Comparison of ENCODE assay signal across 12 cellular contexts in the genomic region with DNA sequence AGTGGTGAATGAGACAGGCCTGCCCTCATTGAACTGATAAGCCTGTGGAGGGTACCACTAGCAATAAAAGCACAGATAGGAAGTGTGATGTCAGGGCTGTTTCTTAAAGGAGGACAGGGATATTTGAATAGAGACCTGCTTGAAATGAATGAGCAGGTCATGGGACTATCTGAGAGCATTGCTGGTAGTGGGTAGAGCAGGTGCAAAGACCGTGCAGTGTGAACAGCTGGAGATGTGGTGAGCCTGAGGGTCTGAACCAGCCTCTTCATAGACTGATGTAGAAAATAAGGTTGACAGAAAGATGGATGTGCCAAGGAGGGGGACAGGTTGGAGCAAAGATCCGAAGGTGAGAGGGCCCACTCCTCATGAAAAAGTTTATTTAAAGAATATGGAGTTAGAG. TPM values are rescaled to one million over a fixed set of nuclear protein-coding genes. Genes with fewer than 3 reads are reported as not detected.
A peak's percentile ranks its signal among the peaks of the same experiment; 100 is the strongest.
DNase-seq lines count a peak whose midpoint lies in the region; ATAC-seq, FAIRE-seq and TF ChIP-seq lines count a peak whose summit lies in the region.
"Had no signal": no experiment of that assay in that cellular context is flagged by ENCODE, and none has a peak within 500 bp of the region (broad histone marks: within the 10 kb centered on the region; RNA-seq: fewer than 3 reads in every experiment).

No MANE protein-coding gene starts in this region.

- H3K4me3 ChIP-seq in pancreas = no peak overlapping the region
- H3K4me3 ChIP-seq: adrenal gland, mucosa of descending colon had no signal

- intact Hi-C loops in pancreas (cut with DNase I) = no loop called here

- ATAC-seq in GM18909 (IDR thresholded peaks at IDR 0.05; ENCODE audit: poor library complexity, unreplicated experiment) (peak; percentile 39), HG02678 (IDR thresholded peaks at IDR 0.05; ENCODE audit: unreplicated experiment) (peak; percentile 43), HG03520 (IDR thresholded peaks at IDR 0.05; ENCODE audit: unreplicated experiment) (peak; percentile 34), HG03175 (IDR thresholded peaks at IDR 0.05; ENCODE audit: unreplicated experiment) (no peak), pancreas (no peak)
- ATAC-seq: mucosa of descending colon had no signal

- H3K27me3 ChIP-seq in pancreas = no peaks in the 10 kb centered on the region
- H3K27me3 ChIP-seq: adrenal gland had no signal

- H3K9me3 ChIP-seq in pancreas = no peaks in the 10 kb centered on the region
- H3K9me3 ChIP-seq: adrenal gland, mucosa of descending colon had no signal

- TF ChIP-seq CTCF in GM10266 (IDR thresholded peaks at IDR 0.05; ENCODE audit: control insufficient read depth, insufficient read depth, low read depth, missing control alignments) (no peak), pancreas (IDR thresholded peaks at IDR 0.05) (no peak)

- H3K27ac ChIP-seq in pancreas = no peak overlapping the region
- H3K27ac ChIP-seq: adrenal gland had no signal

- no peak for FAIRE-seq in pancreas (lab: Jason Lieb, UNC)

- no peaks in the 10 kb centered on the region for H3K36me3 ChIP-seq in pancreas
- H3K36me3 ChIP-seq: adrenal gland had no signal

- DNase-seq in GM10266 (ENCODE audit: extremely low spot score) (peak; percentile 59), pancreas (no peak), NCI-H1092 treated with DMSO at 0.1 percent for 48 hours (lab: John Stamatoyannopoulos, UW) (no peak), NK-92 (lab: John Stamatoyannopoulos, UW; ENCODE audit: unreplicated experiment) (no peak)
- DNase-seq: adrenal gland, AML-193, cortex of kidney, mucosa of descending colon had no signal

- WGBS in pancreas, 2 donors = 73 to 85% methylated on average over 2 of the region's 2 CpGs

- H3K4me1 ChIP-seq in pancreas = peaks cover 5 to 19% (median 8%) of the 10 kb centered on the region in 3 donors

RNA-seq across cellular contexts. Expression of a gene that starts 2.4 kb away (rescaled TPM):
- total RNA-seq in pancreas = 10 to 100 TPM; 13.1 to 31.4 (median 19.4) TPM
- polyA plus RNA-seq in pancreas = 10 to 100 TPM; 22.4 to 26.4 TPM

RNA-seq across cellular contexts. Expression of a gene that starts 50.1 kb away (rescaled TPM):
- total RNA-seq in pancreas = 100 to 1,000 TPM in 5 of 6 donors, 10 to 100 TPM in 1; 56.1 to 474 (median 227) TPM
- polyA plus RNA-seq in pancreas = 100 to 1,000 TPM; 571 to 992 TPM

Comparison
In these comparisons a context has a peak if more than half of its experiments do, and no peak if none do; other contexts are left out.
1. ATAC-seq: peak in GM18909 (single experiment), HG02678 (single experiment) and HG03520 (single experiment); none in HG03175 (single experiment) and pancreas (0 of 4).